8 cellular contexts compared by ENCODE assay signal in genomic region chr11:114075891-114076441, GRCh38. TPM values are rescaled to one million over a fixed set of nuclear protein-coding genes. Genes with fewer than 3 reads are reported as not detected.
DNase-seq lines count a peak whose midpoint lies in the region; ATAC-seq and TF ChIP-seq lines count a peak whose summit lies in the region.

No MANE protein-coding gene starts in this region.

- H3K36me3 ChIP-seq in brain microvascular endothelial cell (replicated peaks) (no peaks in the 10 kb centered on the region), liver (ENCODE audit: control insufficient read depth in 4 of 4, insufficient read depth in 3 of 4, low read depth in 1 of 4, low read length in 3 of 4) (peaks cover 0 to 16% (median 8%) of the 10 kb centered on the region in 4 donors), tibial artery (peaks cover 80 to 93% (median 89%) of the 10 kb centered on the region in 3 donors)

- H3K4me1 ChIP-seq in liver (ENCODE audit: control insufficient read depth in 4 of 4, insufficient read depth in 4 of 4, low read length in 3 of 4) (peaks cover 22 to 84% (median 62%) of the 10 kb centered on the region in 4 donors), tibial artery (peaks cover 0 to 100% (median 94%) of the 10 kb centered on the region in 4 donors)

- H3K9me3 ChIP-seq in liver (ENCODE audit: control insufficient read depth in 4 of 4, low read length in 3 of 4) (no peaks in the 10 kb centered on the region), tibial artery (no peaks in the 10 kb centered on the region)

- WGBS in liver: 72% methylated on average over 18 of the region's 18 CpGs

- intact Hi-C loops in tibial artery (cut with DNase I; ENCODE audit: low total_unique reads): no loop called here

- no peak for ATAC-seq in GM21423 (IDR thresholded peaks at IDR 0.05; ENCODE audit: unreplicated experiment)

- TF ChIP-seq RAD21 in liver (IDR thresholded peaks at IDR 0.05): peak; percentile 39 to 68

- in situ Hi-C loops in brain microvascular endothelial cell (cut with HindIII; ENCODE audit: low pct_ligation_motif_present, low sequenced_read_pairs): no loop called here

- DNase-seq in NCI-H2171 treated with DMSO at 0.1 percent for 48 hours (lab: John Stamatoyannopoulos, UW) (peak; percentile 4), NCI-H2171 (lab: John Stamatoyannopoulos, UW) (no peak), RPMI7951 (ENCODE audit: low read depth) (peak; percentile 27), brain microvascular endothelial cell (peak; percentile 44), tibial artery (no peak), putamen (ENCODE audit: low spot score) (no peak)

- H3K4me3 ChIP-seq in brain microvascular endothelial cell (ENCODE audit: low read depth, low read length) (no peak overlapping the region), liver (ENCODE audit: low read depth in 1 of 3, low read length in 3 of 3) (no peak overlapping the region), tibial artery (peak overlapping the region; percentile 40 to 51)

- H3K27ac ChIP-seq in brain microvascular endothelial cell: no peak overlapping the region
- H3K27ac ChIP-seq in liver (ENCODE audit: low read depth in 1 of 2, low read length in 2 of 2): no peak overlapping the region
- H3K27ac ChIP-seq in tibial artery: peak overlapping the region; percentile 73 to 78

- H3K27me3 ChIP-seq in brain microvascular endothelial cell (replicated peaks) (peaks cover 20% of the 10 kb centered on the region), liver (ENCODE audit: control insufficient read depth in 4 of 4, insufficient read depth in 4 of 4, low read length in 3 of 4) (no peaks in the 10 kb centered on the region), tibial artery (no peaks in the 10 kb centered on the region)

- TF ChIP-seq CTCF in brain microvascular endothelial cell (IDR thresholded peaks at IDR 0.05; ENCODE audit: low read depth, low read length, missing control alignments) (peak; percentile 82), liver (IDR thresholded peaks at IDR 0.05; ENCODE audit: low read depth, low read length, missing input control) (peak; percentile 47), tibial artery (IDR thresholded peaks at IDR 0.05) (peak; percentile 56 to 59)

- H3K9ac ChIP-seq in liver (ENCODE audit: low read depth in 1 of 2, low read length in 2 of 2): no peak overlapping the region

TF ChIP-seq in liver, 16 proteins besides CTCF, POLR2A, EP300 and RAD21:
- TF ChIP-seq NR2F2 (IDR thresholded peaks at IDR 0.05): no peak
- TF ChIP-seq MAX (IDR thresholded peaks at IDR 0.05): no peak

RNA-seq across cellular contexts. Expression of gene ZBTB16, which starts 16.5 kb away (rescaled TPM):
- not detected in 2 replicates for total RNA-seq in RPMI7951 (2014; rRNA removed; shearing (Covaris generic))
- 100 to 1,000 TPM in 1 of 2 donors, 1 to 10 TPM in 1; 8.9 to 140 TPM for total RNA-seq in liver
- polyA plus RNA-seq in liver: 10 to 100 TPM; 18.7 to 50.4 TPM

Comparison
In these comparisons a context has a peak if more than half of its experiments do, and no peak if none do; other contexts are left out.
1. DNase-seq: peak in NCI-H2171 treated with DMSO at 0.1 percent for 48 hours (single experiment), RPMI7951 (single experiment) and brain microvascular endothelial cell (single experiment); none in NCI-H2171 (single experiment), tibial artery (0 of 2) and putamen (single experiment).
2. H3K27ac ChIP-seq: peak in tibial artery (2 of 2); none in brain microvascular endothelial cell (single experiment) and liver (0 of 2).
3. H3K4me3 ChIP-seq: peak in tibial artery (2 of 2); none in brain microvascular endothelial cell (single experiment) and liver (0 of 3).
4. Peak in every context shown above with its lines, with median percentiles within 50 percentile points of each other: CTCF ChIP-seq.